9 cellular contexts compared by ENCODE assay signal in genomic region chr5:61409568-61409967, GRCh38.
DNase-seq lines count a peak whose midpoint lies in the region; ATAC-seq, FAIRE-seq and TF ChIP-seq lines count a peak whose summit lies in the region.
"Had no signal": no experiment of that assay in that cellular context is flagged by ENCODE, and none has a peak within 500 bp of the region (broad histone marks: within the 10 kb centered on the region; RNA-seq: fewer than 3 reads in every experiment).

No MANE protein-coding gene starts in this region.

- ATAC-seq in A549, result peak; percentile 72 to 82
- ATAC-seq in activated T-cell treated with anti-CD3 and anti-CD28 coated beads, Interleukin-2, amount 50 U/mL, for 72 hours (replicated peaks in 1 of 2), result no peak

- no peak overlapping the region for H3K56ac ChIP-seq in mesendoderm (ENCODE audit: low read length)

- peaks cover 14% of the 10 kb centered on the region for H3K79me1 ChIP-seq in mesendoderm (ENCODE audit: low read length)

- no peaks in the 10 kb centered on the region for H3K9me3 Mint-ChIP-seq in activated T-cell treated with anti-CD3 and anti-CD28 coated beads, Interleukin-2, amount 50 U/mL, for 72 hours

- H3K27ac ChIP-seq in A549 (peak overlapping the region; percentile 88 to 91), mesendoderm (ENCODE audit: low read depth, low read length) (no peak overlapping the region), ascending aorta (peak overlapping the region in 1 of 2 donors; percentile 43), substantia nigra (ENCODE audit: low read depth, low read length, poor library complexity, severe bottlenecking) (no peak overlapping the region)

- H3K4me3 Mint-ChIP-seq in activated T-cell treated with anti-CD3 and anti-CD28 coated beads, Interleukin-2, amount 50 U/mL, for 72 hours, result peak overlapping the region in 1 of 2 donors; percentile 30

- CTCF ChIA-PET in A549 (lab: Yijun Ruan, JAX), result interaction anchor here (0.9 to 1.7 kb wide), 4 partner anchors 19 to 204 kb away, joined by 3 to 4 read pairs (median 4); no protein-coding TSS in a partner anchor

- TF ChIP-seq POLR2A in A549 (IDR thresholded peaks at IDR 0.05; ENCODE audit: low read length), result no peak

- peak; percentile 59 for FAIRE-seq in A549 (lab: Jason Lieb, UNC)
- no peak for FAIRE-seq in HTR-8/SVneo (lab: Jason Lieb, UNC)
- no peak for FAIRE-seq in bronchial epithelial cell (lab: Jason Lieb, UNC)

- no peak overlapping the region for H2BK15ac ChIP-seq in mesendoderm (replicated peaks; ENCODE audit: low read depth)

- H3K4me3 ChIP-seq in A549, result peak overlapping the region; percentile 30
- no peak overlapping the region for H3K4me3 ChIP-seq in bronchial epithelial cell (ENCODE audit: low read depth, low read length)
- no peak overlapping the region for H3K4me3 ChIP-seq in mesendoderm (ENCODE audit: low read length)
- H3K4me3 ChIP-seq in ascending aorta, result peak overlapping the region in 1 of 2 donors; percentile 31
- H3K4me3 ChIP-seq: mucosa of descending colon had no signal

- H3K4me1 ChIP-seq in A549, result peaks cover 77% of the 10 kb centered on the region
- H3K4me1 ChIP-seq in mesendoderm (ENCODE audit: control insufficient read depth, low read depth, low read length), result peaks cover 8% of the 10 kb centered on the region
- peaks cover 6 to 10% of the 10 kb centered on the region in 2 donors for H3K4me1 ChIP-seq in ascending aorta

- no peak overlapping the region for H2BK120ac ChIP-seq in mesendoderm (ENCODE audit: low read depth, low read length)

- H3K9me3 ChIP-seq in A549 (no peaks in the 10 kb centered on the region), ascending aorta (no peaks in the 10 kb centered on the region)
- H3K9me3 ChIP-seq: mucosa of descending colon had no signal

- H3K23ac ChIP-seq in mesendoderm (ENCODE audit: low read length), result no peak overlapping the region

- POLR2A ChIA-PET in A549 (lab: Yijun Ruan, JAX), result interaction anchor here (3.5 kb wide), 1 partner anchor 79 kb away, joined by 50 read pairs; the partner anchor contains the start of gene ZSWIM6

- no peak overlapping the region for H3K27ac Mint-ChIP-seq in activated T-cell treated with anti-CD3 and anti-CD28 coated beads, Interleukin-2, amount 50 U/mL, for 72 hours

- H3K18ac ChIP-seq in mesendoderm (ENCODE audit: low read length), result no peak overlapping the region

- H3K36me3 Mint-ChIP-seq in activated T-cell treated with anti-CD3 and anti-CD28 coated beads, Interleukin-2, amount 50 U/mL, for 72 hours (ENCODE audit: insufficient read depth in 2 of 2), result no peaks in the 10 kb centered on the region

- no peaks in the 10 kb centered on the region for H3K36me3 ChIP-seq in bronchial epithelial cell (ENCODE audit: control insufficient read depth, insufficient read depth, low read length)
- no peaks in the 10 kb centered on the region for H3K36me3 ChIP-seq in mesendoderm (ENCODE audit: control insufficient read depth, insufficient read depth, low read length)
- H3K36me3 ChIP-seq in ascending aorta, result no peaks in the 10 kb centered on the region

- H3K27me3 ChIP-seq in bronchial epithelial cell (ENCODE audit: control insufficient read depth, insufficient read depth, low read length) (no peaks in the 10 kb centered on the region), mesendoderm (ENCODE audit: insufficient read depth, low read length, poor library complexity) (no peaks in the 10 kb centered on the region), ascending aorta (no peaks in the 10 kb centered on the region)

- TF ChIP-seq CTCF in A549 (IDR thresholded peaks at IDR 0.05), result no peak
- no peak for TF ChIP-seq CTCF in bronchial epithelial cell (IDR thresholded peaks at IDR 0.05; ENCODE audit: insufficient read depth, low read length, severe bottlenecking)
- no peak for TF ChIP-seq CTCF in ascending aorta (IDR thresholded peaks at IDR 0.05)

- H3K79me2 ChIP-seq in mesendoderm (ENCODE audit: control insufficient read depth, insufficient read depth, low read length), result peaks cover 33% of the 10 kb centered on the region

- no peak overlapping the region for H3K4ac ChIP-seq in mesendoderm (ENCODE audit: low read depth, low read length)

- WGBS in A549 (ENCODE audit: missing lambda C conversion rate), result 0% methylated on average over 2 of the region's 2 CpGs
- WGBS in mesendoderm (ENCODE audit: extremely low coverage, insufficient coverage, low lambda C conversion rate), result no CpG with 5 or more reads among the region's 2 CpGs

- no peak overlapping the region for H4K8ac ChIP-seq in mesendoderm (ENCODE audit: low read depth, low read length)

- no peak overlapping the region for H2AK5ac ChIP-seq in mesendoderm (ENCODE audit: low read length)

- H2BK5ac ChIP-seq in mesendoderm (ENCODE audit: low read length), result no peak overlapping the region

- peak in 1 of 2 experiments; percentile 22; a peak in 1 of 5 replicates for TF ChIP-seq RAD21 in A549 (conservative IDR thresholded peaks at IDR 0.05 in 1 of 2, IDR thresholded peaks at IDR 0.05 in 1 of 2)

- no peaks in the 10 kb centered on the region for H3K27me3 Mint-ChIP-seq in activated T-cell treated with anti-CD3 and anti-CD28 coated beads, Interleukin-2, amount 50 U/mL, for 72 hours (ENCODE audit: low read depth)

- peaks cover 51% of the 10 kb centered on the region for H3K4me1 Mint-ChIP-seq in activated T-cell treated with anti-CD3 and anti-CD28 coated beads, Interleukin-2, amount 50 U/mL, for 72 hours (ENCODE audit: low read depth)

- TF ChIP-seq EP300 in A549 (IDR thresholded peaks at IDR 0.05), result peak in 1 of 2 experiments; percentile 74; a peak in 1 of 5 replicates

- DNase-seq in A549 (ENCODE audit: low read depth in 1 of 2, low spot score in 1 of 2) (peak; percentile 77 to 91), HTR-8/SVneo (ENCODE audit: insufficient read length, low spot score) (peak; percentile 66), bronchial epithelial cell (ENCODE audit: low read depth) (peak; percentile 90), mesendoderm (peak; percentile 82), ascending aorta (ENCODE audit: low spot score in 2 of 2) (no peak), substantia nigra (lab: John Stamatoyannopoulos, UW) (no peak)
- DNase-seq in NK-92 treated with Interleukin-12 subunit alpha and Interleukin-12 subunit beta, amount 100 ng/mL, for 24 hours (lab: John Stamatoyannopoulos, UW), result no peak
- no peak for DNase-seq in activated T-cell treated with anti-CD3 and anti-CD28 coated beads, Interleukin-2, amount 50 U/mL, for 72 hours
- DNase-seq: mucosa of descending colon had no signal

- intact Hi-C loops in ascending aorta (cut with DNase I), result loop anchor here (2.0 to 10.0 kb wide), 4 partner anchors 41 to 465 kb away; partner anchors contain the start of genes ERCC8, NDUFAF2 and SMIM15

- no peak overlapping the region for H4K5ac ChIP-seq in mesendoderm (ENCODE audit: low read length)

- no peak overlapping the region for H3K9ac ChIP-seq in mesendoderm (ENCODE audit: low read length)

- H3K4me2 ChIP-seq in A549, result peak overlapping the region; percentile 86
- H3K4me2 ChIP-seq in mesendoderm (ENCODE audit: low read length), result no peak overlapping the region

TF ChIP-seq in A549, 52 proteins besides CTCF, POLR2A, EP300 and RAD21 (continues in another document):
- TF ChIP-seq HOXB5 (CRISPR knock-in tag; IDR thresholded peaks at IDR 0.05) (peak; percentile 38; the same call in 1 of the 2 replicates), FOSL2 (IDR thresholded peaks at IDR 0.05) (peak; percentile 40; the same call in 1 of the 2 replicates), FOSL2 (CRISPR knock-in tag; IDR thresholded peaks at IDR 0.05) (peak; percentile 95), NPAS2 (CRISPR knock-in tag; IDR thresholded peaks at IDR 0.05; ENCODE audit: borderline replicate concordance) (no peak), HEYL (CRISPR knock-in tag; IDR thresholded peaks at IDR 0.05) (peak; percentile 51; the same call in 1 of the 2 replicates), MAFK (IDR thresholded peaks at IDR 0.05; ENCODE audit: partially characterized antibody) (peak; percentile 99), NFE2L2 (conservative IDR thresholded peaks at IDR 0.05; ENCODE audit: low read length) (peak; percentile 86), CEBPB (IDR thresholded peaks at IDR 0.05) (peak in 1 of 2 experiments; percentile 52; a peak in 1 of 4 replicates), MYC (IDR thresholded peaks at IDR 0.05; ENCODE audit: borderline replicate concordance, low read length) (no peak), HMGXB4 (CRISPR knock-in tag; IDR thresholded peaks at IDR 0.05; ENCODE audit: borderline replicate concordance) (no peak), KDM5A (IDR thresholded peaks at IDR 0.05) (no peak), RCOR1 (IDR thresholded peaks at IDR 0.05; ENCODE audit: low read depth, low read length) (no peak), ZSCAN20 (CRISPR knock-in tag; IDR thresholded peaks at IDR 0.05) (peak; percentile 51; the same call in 1 of the 2 replicates), GATA3 (IDR thresholded peaks at IDR 0.05; ENCODE audit: borderline replicate concordance) (peak; percentile 79; the same call in 1 of the 2 replicates), FOXS1 (CRISPR knock-in tag; IDR thresholded peaks at IDR 0.05) (no peak), JUNB (IDR thresholded peaks at IDR 0.05) (peak; percentile 58; the same call in 1 of the 2 replicates), MAX (IDR thresholded peaks at IDR 0.05) (peak; percentile 47; the same call in 1 of the 2 replicates), RNF2 (IDR thresholded peaks at IDR 0.05; ENCODE audit: borderline replicate concordance, low read depth) (no peak)

Comparison
In these comparisons a context has a peak if more than half of its experiments do, and no peak if none do; other contexts are left out.
1. ATAC-seq: peak in A549 (2 of 2); none in activated T-cell treated with anti-CD3 and anti-CD28 coated beads, Interleukin-2, amount 50 U/mL, for 72 hours (0 of 2).
2. DNase-seq: peak in A549 (2 of 2), HTR-8/SVneo (single experiment), bronchial epithelial cell (single experiment) and mesendoderm (single experiment); none in NK-92 treated with Interleukin-12 subunit alpha and Interleukin-12 subunit beta, amount 100 ng/mL, for 24 hours (single experiment), activated T-cell treated with anti-CD3 and anti-CD28 coated beads, Interleukin-2, amount 50 U/mL, for 72 hours (0 of 2), ascending aorta (0 of 2) and substantia nigra (0 of 49).
3. H3K27ac ChIP-seq: peak in A549 (2 of 2); none in mesendoderm (single experiment) and substantia nigra (single experiment).